13 cellular contexts compared by ENCODE assay signal in genomic region chr17:17121162-17121561, GRCh38.
DNase-seq lines count a peak whose midpoint lies in the region; ATAC-seq, FAIRE-seq and TF ChIP-seq lines count a peak whose summit lies in the region.
"Had no signal": no experiment of that assay in that cellular context is flagged by ENCODE, and none has a peak within 500 bp of the region (broad histone marks: within the 10 kb centered on the region; RNA-seq: fewer than 3 reads in every experiment).

No MANE protein-coding gene starts in this region.

- H3K4me2 ChIP-seq in H1 (ENCODE audit: insufficient read depth in 1 of 2, low read depth in 2 of 2, low read length in 2 of 2) (no peak overlapping the region), neural cell (ENCODE audit: low read length) (no peak overlapping the region)
- H3K4me2 ChIP-seq: GM23338 had no signal

- H3K4ac ChIP-seq in H1 (replicated peaks; ENCODE audit: insufficient read length, low read depth, low read length) = peak overlapping the region; percentile 8

- H3K4me3 ChIP-seq in LNCaP clone FGC (ENCODE audit: low read depth, low read length) = no peak overlapping the region
- no peak overlapping the region for H3K4me3 ChIP-seq in H1 (ENCODE audit: extremely low read depth in 1 of 4, insufficient read depth in 2 of 4, low read depth in 3 of 4, low read length in 4 of 4)
- no peak overlapping the region for H3K4me3 ChIP-seq in neural cell (ENCODE audit: low read length)
- H3K4me3 ChIP-seq: GM23338, testis had no signal

- H3K79me2 ChIP-seq in H1 (ENCODE audit: control insufficient read depth in 1 of 2, insufficient read depth in 2 of 2, low read length in 2 of 2) (peaks cover 0 to 42% of the 10 kb centered on the region in 2 experiments; a peak in 2 of 4 replicates), neural cell (replicated peaks; ENCODE audit: insufficient read depth, low read length) (peaks cover 27% of the 10 kb centered on the region)

- no peak overlapping the region for H4K5ac ChIP-seq in H1 (ENCODE audit: insufficient read length, low read depth, low read length)

- no peaks in the 10 kb centered on the region for H3K27me3 ChIP-seq in H1 (replicated peaks in 1 of 4; ENCODE audit: control insufficient read depth in 3 of 4, extremely low read depth in 1 of 4, insufficient read depth in 3 of 4, low read length in 3 of 4)
- no peaks in the 10 kb centered on the region for H3K27me3 ChIP-seq in neural cell (ENCODE audit: insufficient read depth, low read depth, low read length)
- H3K27me3 ChIP-seq: testis had no signal

- no peak overlapping the region for H2AFZ ChIP-seq in H1 (ENCODE audit: low read length)
- no peak overlapping the region for H2AFZ ChIP-seq in neural cell (ENCODE audit: low read depth, low read length)
- H2AFZ ChIP-seq: GM23338 had no signal

- H3K18ac ChIP-seq in H1 (ENCODE audit: extremely low read depth, low read length) = no peak overlapping the region

- no peak for ATAC-seq in GM21423 (IDR thresholded peaks at IDR 0.05; ENCODE audit: unreplicated experiment)
- ATAC-seq: HepG2 had no signal

- no peaks in the 10 kb centered on the region for H3K23me2 ChIP-seq in H1 (ENCODE audit: low read depth, low read length)

- POLR2A ChIA-PET in H1 (lab: Charles Lee; ENCODE audit: partially characterized antibody) = interaction anchor here (1.6 kb wide), 1 partner anchor 9 kb away, joined by 4 read pairs; no protein-coding TSS in a partner anchor

- H3K4me3 Mint-ChIP-seq in nephron progenitor cell = no peak overlapping the region
- H3K4me3 Mint-ChIP-seq: CD14-positive monocyte, GM23338 had no signal

- H3K27me3 Mint-ChIP-seq in nephron progenitor cell (ENCODE audit: low read depth, poor library complexity) = peaks cover 4% of the 10 kb centered on the region

- no peaks in the 10 kb centered on the region for H3K36me3 Mint-ChIP-seq in nephron progenitor cell (ENCODE audit: low read depth)

- no peak overlapping the region for H2BK120ac ChIP-seq in H1 (replicated peaks; ENCODE audit: low read depth, low read length)

- no peak for DNase-seq in LNCaP clone FGC (ENCODE audit: low read depth)
- no peak for DNase-seq in H1 (ENCODE audit: low read depth in 1 of 2, low spot score in 2 of 2)
- no peak for DNase-seq in anterior cingulate cortex (lab: John Stamatoyannopoulos, UW)
- DNase-seq in NCI-H774 (lab: John Stamatoyannopoulos, UW) = no peak
- no peak for DNase-seq in nephron progenitor cell
- DNase-seq: kidney glomerular epithelial cell, testis had no signal

- H4K20me1 ChIP-seq in H1 (replicated peaks in 1 of 2; ENCODE audit: control insufficient read depth in 1 of 2, insufficient read depth in 2 of 2, low read length in 2 of 2) (peaks cover 8 to 20% of the 10 kb centered on the region in 2 experiments), neural cell (ENCODE audit: insufficient read depth) (no peaks in the 10 kb centered on the region)

- H2AK5ac ChIP-seq in H1 (ENCODE audit: low read depth, low read length) = no peak overlapping the region

- no peak overlapping the region for H3K56ac ChIP-seq in H1 (replicated peaks; ENCODE audit: insufficient read length, low read depth, low read length)

- H2BK5ac ChIP-seq in H1 (ENCODE audit: low read depth, low read length) = 0 out of 2 replicates have a peak overlapping the region, but pooled peaks have one; percentile 3

- no peak overlapping the region for H2BK12ac ChIP-seq in H1 (ENCODE audit: low read depth, low read length)

- H3K14ac ChIP-seq in H1 (ENCODE audit: insufficient read length) = no peak overlapping the region

- no peaks in the 10 kb centered on the region for H3F3A ChIP-seq in neural cell (ENCODE audit: insufficient read depth, low read length, poor library complexity, severe bottlenecking)

- H3K9ac ChIP-seq in H1 (replicated peaks in 1 of 4; ENCODE audit: extremely low read depth in 1 of 4, low read depth in 3 of 4, low read length in 3 of 4) (no peak overlapping the region), neural cell (ENCODE audit: low read length) (no peak overlapping the region)

- H3K23ac ChIP-seq in H1 (ENCODE audit: insufficient read length) = no peak overlapping the region

- TF ChIP-seq EP300 in H1 (IDR thresholded peaks at IDR 0.05; ENCODE audit: borderline replicate concordance in 1 of 2, low read depth in 2 of 2, low read length in 2 of 2) (no peak), neural cell (conservative IDR thresholded peaks at IDR 0.05; ENCODE audit: poor library complexity, severe bottlenecking) (no peak)

- no peaks in the 10 kb centered on the region for H3K9me2 ChIP-seq in neural cell (ENCODE audit: insufficient read depth, low read length)

- H3K27ac ChIP-seq in C4-2B (peak overlapping the region; percentile 66; the same call in 1 of the 2 replicates), H1 (ENCODE audit: low read depth, low read length) (no peak overlapping the region), neural cell (ENCODE audit: low read length) (no peak overlapping the region)

- TF ChIP-seq CTCF in C4-2B (conservative IDR thresholded peaks at IDR 0.05) (no peak), LNCaP clone FGC (IDR thresholded peaks at IDR 0.05; ENCODE audit: control insufficient read depth, extremely low read depth, insufficient read depth) (peak; percentile 47), H1 (IDR thresholded peaks at IDR 0.05; ENCODE audit: control extremely low read depth in 1 of 3, insufficient read depth in 1 of 3, low read depth in 1 of 3, low read length in 3 of 3) (no peak), neural cell (IDR thresholded peaks at IDR 0.05; ENCODE audit: poor library complexity, severe bottlenecking) (peak; percentile 39), nephron progenitor cell (IDR thresholded peaks at IDR 0.05) (no peak)

- H4K91ac ChIP-seq in H1 (replicated peaks; ENCODE audit: insufficient read length, low read length) = peak overlapping the region; percentile 20

- CTCF ChIA-PET in H1 (lab: Charles Lee; ENCODE audit: partially characterized antibody) = interaction anchor here (1.6 to 12.6 kb wide), 7 partner anchors 9 to 94 kb away, joined by 3 to 117 read pairs (median 6); no protein-coding TSS in a partner anchor

- no peaks in the 10 kb centered on the region for H3K9me3 Mint-ChIP-seq in nephron progenitor cell
- H3K9me3 Mint-ChIP-seq: CD14-positive monocyte, GM23338 had no signal

- H3K4me1 Mint-ChIP-seq in nephron progenitor cell = peaks cover 34% of the 10 kb centered on the region

- no peaks in the 10 kb centered on the region for H3K9me3 ChIP-seq in H1 (ENCODE audit: insufficient read depth in 2 of 2, low read depth in 1 of 2, low read length in 1 of 2)
- no peaks in the 10 kb centered on the region for H3K9me3 ChIP-seq in neural cell (ENCODE audit: low read length)
- H3K9me3 ChIP-seq: testis had no signal

- TF ChIP-seq POLR2A in H1 (IDR thresholded peaks at IDR 0.05; ENCODE audit: control extremely low read depth in 1 of 2, low read depth in 2 of 2, low read length in 2 of 2) = no peak

- H3K79me1 ChIP-seq in H1 (ENCODE audit: low read depth, low read length) = peaks cover 27% of the 10 kb centered on the region

- TF ChIP-seq RAD21 in H1 (IDR thresholded peaks at IDR 0.05 in 1 of 2, conservative IDR thresholded peaks at IDR 0.05 in 1 of 2; ENCODE audit: low read depth in 2 of 2, low read length in 2 of 2) (no peak), neural cell (conservative IDR thresholded peaks at IDR 0.05) (peak; percentile 15)

- H3K36me3 ChIP-seq in H1 (ENCODE audit: control insufficient read depth in 2 of 4, insufficient read depth in 4 of 4, low read length in 3 of 4) (no peaks in the 10 kb centered on the region), neural cell (ENCODE audit: insufficient read depth, low read length) (no peaks in the 10 kb centered on the region)

- H2BK20ac ChIP-seq in H1 (ENCODE audit: low read length) = no peak overlapping the region

- 83% methylated on average over 8 of the region's 8 CpGs; no CpG with 5 or more reads in 1 of the 2 experiments for WGBS in H1 (ENCODE audit: extremely low coverage in 1 of 2, insufficient coverage in 1 of 2, insufficient read length in 1 of 2, insufficient replicate concordance in 2 of 2, low coverage in 1 of 2, low lambda C conversion rate in 2 of 2, missing lambda C conversion rate in 1 of 2), 2 experiments

- no peak overlapping the region for H3K27ac Mint-ChIP-seq in nephron progenitor cell
- H3K27ac Mint-ChIP-seq: GM23338 had no signal

- H4K8ac ChIP-seq in H1 (ENCODE audit: extremely low read depth, insufficient read depth, low read length) = no peak overlapping the region

- H3K4me1 ChIP-seq in H1 (replicated peaks in 1 of 4; ENCODE audit: control insufficient read depth in 3 of 4, insufficient read depth in 4 of 4, low read length in 3 of 4) = no peaks in the 10 kb centered on the region; a peak in 2 of 7 replicates

- no peak for FAIRE-seq in H1 (lab: Jason Lieb, UNC)
- FAIRE-seq: HepG2 had no signal

- no peak overlapping the region for H2BK15ac ChIP-seq in H1 (ENCODE audit: low read length)

TF ChIP-seq in H1, 55 proteins besides CTCF, POLR2A, EP300 and RAD21:
- TF ChIP-seq E2F6 (IDR thresholded peaks at IDR 0.05) = no peak
- TF ChIP-seq JUN (IDR thresholded peaks at IDR 0.05; ENCODE audit: low read depth, low read length) = no peak
- no peak for TF ChIP-seq CBX5 (IDR thresholded peaks at IDR 0.05; ENCODE audit: low read depth, low read length)
- no peak for TF ChIP-seq TAF1 (IDR thresholded peaks at IDR 0.05; ENCODE audit: low read depth, low read length)

TF ChIP-seq in neural cell, 6 proteins besides CTCF, POLR2A, EP300 and RAD21 (continues in another document):
- TF ChIP-seq EZH2 (IDR thresholded peaks at IDR 0.05; ENCODE audit: borderline replicate concordance, insufficient read depth, low read length, poor library complexity, severe bottlenecking) (no peak), POLR2AphosphoS5 (IDR thresholded peaks at IDR 0.05) (no peak), SMC3 (conservative IDR thresholded peaks at IDR 0.05; ENCODE audit: poor library complexity) (peak; percentile 19), TAF1 (IDR thresholded peaks at IDR 0.05; ENCODE audit: low read depth) (no peak)

Comparison
In these comparisons a context has a peak if more than half of its experiments do, and no peak if none do; other contexts are left out.
1. CTCF ChIP-seq: peak in LNCaP clone FGC (single experiment) and neural cell (single experiment); none in C4-2B (single experiment), H1 (0 of 3) and nephron progenitor cell (single experiment).